Comparison of ENCODE assay signal across 8 cellular contexts in genomic region chr17:28227278-28228108, GRCh38.
DNase-seq lines count a peak whose midpoint lies in the region; ATAC-seq and TF ChIP-seq lines count a peak whose summit lies in the region.

No MANE protein-coding gene starts in this region.

- peaks cover 39 to 55% of the 10 kb centered on the region in 2 donors for H3K27me3 Mint-ChIP-seq in T-cell
- H3K27me3 Mint-ChIP-seq in endodermal cell (ENCODE audit: insufficient read depth) = no peaks in the 10 kb centered on the region

- TF ChIP-seq EP300 in upper lobe of left lung (IDR thresholded peaks at IDR 0.05) = no peak

- no peaks in the 10 kb centered on the region for H3K4me1 ChIP-seq in BE2C
- H3K4me1 ChIP-seq in HUES64 (ENCODE audit: insufficient read depth, low read length) = peaks cover 6% of the 10 kb centered on the region; the same call in 1 of the 2 replicates
- peaks cover 10% of the 10 kb centered on the region for H3K4me1 ChIP-seq in endodermal cell (ENCODE audit: control insufficient read depth, insufficient read depth, low read length)
- peaks cover 8 to 17% (median 11%) of the 10 kb centered on the region in 4 donors for H3K4me1 ChIP-seq in upper lobe of left lung

- peak overlapping the region; percentile 85 for H3K27ac ChIP-seq in HUES64 (ENCODE audit: low read depth, low read length)
- peak overlapping the region; percentile 55 for H3K27ac ChIP-seq in endodermal cell (ENCODE audit: low read depth, low read length)
- peak overlapping the region in 3 of 4 donors; percentile 0 to 32 (median 3) for H3K27ac ChIP-seq in upper lobe of left lung

- H3K9me3 ChIP-seq in BE2C (no peaks in the 10 kb centered on the region), HUES64 (ENCODE audit: insufficient read depth, low read depth, low read length) (no peaks in the 10 kb centered on the region), endodermal cell (ENCODE audit: control insufficient read depth, low read length) (peaks cover 5% of the 10 kb centered on the region), upper lobe of left lung (no peaks in the 10 kb centered on the region)

- H3K9ac ChIP-seq in HUES64 (ENCODE audit: low read depth, low read length) (peak overlapping the region; percentile 76), endodermal cell (ENCODE audit: extremely low read depth, low read length, poor library complexity, severe bottlenecking) (peak overlapping the region; percentile 80)

- 1% methylated on average over 68 of the region's 68 CpGs for WGBS in HUES64
- WGBS in endodermal cell (ENCODE audit: insufficient coverage in 1 of 2, insufficient read length in 1 of 2), 2 experiments = 5 to 7% methylated on average over 38 to 68 of the region's 68 CpGs
- 1% methylated on average over 12 to 20 of the region's 68 CpGs for WGBS in upper lobe of left lung, 2 donors

- H3K36me3 ChIP-seq in BE2C (no peaks in the 10 kb centered on the region), HUES64 (ENCODE audit: insufficient read depth, low read length) (no peaks in the 10 kb centered on the region), endodermal cell (ENCODE audit: control insufficient read depth, insufficient read depth, low read length) (no peaks in the 10 kb centered on the region), upper lobe of left lung (no peaks in the 10 kb centered on the region)

- H3K4me1 Mint-ChIP-seq in T-cell = peaks cover 5 to 13% (median 10%) of the 10 kb centered on the region in 3 donors
- peaks cover 29% of the 10 kb centered on the region for H3K4me1 Mint-ChIP-seq in endodermal cell

- TF ChIP-seq POLR2A in upper lobe of left lung (IDR thresholded peaks at IDR 0.05) = peak in 2 of 4 donors; percentile 21 to 65

- POLR2A ChIA-PET in T-cell (lab: Charles Lee) = no interaction called here

- no peak for TF ChIP-seq CTCF in BE2C (IDR thresholded peaks at IDR 0.05; ENCODE audit: low read depth, low read length)
- peak; percentile 23 for TF ChIP-seq CTCF in endodermal cell (conservative IDR thresholded peaks at IDR 0.05)
- TF ChIP-seq CTCF in upper lobe of left lung (IDR thresholded peaks at IDR 0.05) = peak in 2 of 6 experiments; percentile 5 to 31

- no peaks in the 10 kb centered on the region for H3K9me3 Mint-ChIP-seq in T-cell
- peaks cover 5% of the 10 kb centered on the region for H3K9me3 Mint-ChIP-seq in endodermal cell

- H3K4me3 ChIP-seq in BE2C (ENCODE audit: low read depth, low read length) (peak overlapping the region; percentile 8; the same call in 1 of the 2 replicates), HUES64 (ENCODE audit: low read length) (peak overlapping the region; percentile 65), endodermal cell (ENCODE audit: low read length) (peak overlapping the region; percentile 85), upper lobe of left lung (peak overlapping the region in 3 of 4 donors; percentile 40 to 48 (median 45))

- peak; percentile 21 for DNase-seq in BE2C
- peak in 3 of 34 experiments; percentile 6 to 8 (median 6) for DNase-seq in T-cell
- DNase-seq in endodermal cell = peak; percentile 100
- peak; percentile 80 for DNase-seq in mucosa of gallbladder (ENCODE audit: low spot score)
- peak; percentile 86 to 92 for DNase-seq in upper lobe of left lung
- DNase-seq in GM19238 (ENCODE audit: insufficient read length, low spot score) = no peak
- DNase-seq in NK-92 (lab: John Stamatoyannopoulos, UW; ENCODE audit: unreplicated experiment) = no peak

- H3K27ac Mint-ChIP-seq in T-cell (no peak overlapping the region), endodermal cell (peak overlapping the region; percentile 100)

- H3K36me3 Mint-ChIP-seq in T-cell = no peaks in the 10 kb centered on the region
- H3K36me3 Mint-ChIP-seq in endodermal cell (ENCODE audit: low read depth) = peaks cover 9% of the 10 kb centered on the region

- CTCF ChIA-PET in T-cell (lab: Charles Lee) = no interaction called here

- ATAC-seq in T-cell (replicated peaks in 1 of 4) (peak; percentile 34 to 50 (median 44)), upper lobe of left lung (ENCODE audit: low FRiP score in 2 of 2) (peak; percentile 85 to 92)

- H3K27me3 ChIP-seq in BE2C (no peaks in the 10 kb centered on the region), HUES64 (ENCODE audit: insufficient read depth, low read length) (no peaks in the 10 kb centered on the region), endodermal cell (ENCODE audit: control insufficient read depth, insufficient read depth, low read length, poor library complexity, severe bottlenecking) (no peaks in the 10 kb centered on the region), upper lobe of left lung (peaks cover 0 to 9% (median 0%) of the 10 kb centered on the region in 4 donors)

- peak overlapping the region; percentile 63 to 78 (median 65) for H3K4me3 Mint-ChIP-seq in T-cell
- peak overlapping the region; percentile 79 for H3K4me3 Mint-ChIP-seq in endodermal cell

Comparison
In these comparisons a context has a peak if more than half of its experiments do, and no peak if none do; other contexts are left out.
1. DNase-seq: peak in BE2C (single experiment), endodermal cell (single experiment), mucosa of gallbladder (single experiment) and upper lobe of left lung (2 of 2); none in GM19238 (single experiment) and NK-92 (single experiment).
2. H3K4me3 ChIP-seq: peak in every context shown above with its lines; median percentile 85 in endodermal cell; 65 in HUES64; 45 in upper lobe of left lung; 8 in BE2C.
3. H3K27ac ChIP-seq: peak in every context shown above with its lines; median percentile 85 in HUES64; 55 in endodermal cell; 3 in upper lobe of left lung.